ENCODE assay signal across 12 cellular contexts in genomic region chr1:1038694-1039093, GRCh38. TPM values are rescaled to one million over a fixed set of nuclear protein-coding genes. Genes with fewer than 3 reads are reported as not detected.
DNase-seq lines count a peak whose midpoint lies in the region; ATAC-seq and TF ChIP-seq lines count a peak whose summit lies in the region.
"Had no signal": no experiment of that assay in that cellular context is flagged by ENCODE, and none has a peak within 500 bp of the region (broad histone marks: within the 10 kb centered on the region; RNA-seq: fewer than 3 reads in every experiment).

No MANE protein-coding gene starts in this region.

- TF ChIP-seq CTCF in brain (conservative IDR thresholded peaks at IDR 0.05), result no peak

- CTCF ChIA-PET in CD4-positive, alpha-beta memory T cell (lab: Charles Lee; ENCODE audit: partially characterized antibody), result interaction anchor here (1.5 kb wide), 2 partner anchors 25 to 37 kb away, joined by 3 read pairs; no protein-coding TSS in a partner anchor

- no peaks in the 10 kb centered on the region for H3K9me3 ChIP-seq in CD4-positive, alpha-beta memory T cell (ENCODE audit: control insufficient read depth in 1 of 2, low read length in 2 of 2)

- H3K4me3 Mint-ChIP-seq in CD4-positive, alpha-beta memory T cell, result peak overlapping the region in 6 of 8 donors; percentile 5 to 83 (median 48)
- H3K4me3 Mint-ChIP-seq in brain, result peak overlapping the region in 4 of 5 experiments; percentile 30 to 78 (median 64)

- H3K4me1 Mint-ChIP-seq in CD4-positive, alpha-beta memory T cell, result peaks cover 5 to 17% (median 10%) of the 10 kb centered on the region in 4 donors
- peaks cover 33% of the 10 kb centered on the region for H3K4me1 Mint-ChIP-seq in brain

- H3K27me3 ChIP-seq in CD4-positive, alpha-beta memory T cell (ENCODE audit: insufficient read depth, low read length), result peaks cover 7% of the 10 kb centered on the region

- no peak overlapping the region for H3K4me3 ChIP-seq in CD4-positive, alpha-beta memory T cell (ENCODE audit: low read length in 2 of 2)

- ATAC-seq in GM19463 (IDR thresholded peaks at IDR 0.05; ENCODE audit: unreplicated experiment), result peak; percentile 59
- ATAC-seq in HG03521 (IDR thresholded peaks at IDR 0.05; ENCODE audit: unreplicated experiment), result peak; percentile 39
- no peak for ATAC-seq in GM19452 (IDR thresholded peaks at IDR 0.05; ENCODE audit: unreplicated experiment)
- ATAC-seq in HG03378 (IDR thresholded peaks at IDR 0.05; ENCODE audit: unreplicated experiment), result no peak

- no peak for DNase-seq in CD4-positive, alpha-beta memory T cell
- no peak for DNase-seq in activated CD4-positive, alpha-beta T cell treated with anti-CD3 and anti-CD28 coated beads, Interleukin-2, amount 50 U/mL, for 4 hours
- no peak for DNase-seq in amniotic stem cell (lab: John Stamatoyannopoulos, UW)
- DNase-seq: COR-L47; NCI-H69; stimulated activated CD4-positive, alpha-beta T cell treated with anti-CD3 and anti-CD28 coated beads, Interleukin-2, amount 100 ng/mL, for 24 hours had no signal

- no peaks in the 10 kb centered on the region for H3K36me3 Mint-ChIP-seq in CD4-positive, alpha-beta memory T cell
- peaks cover 16% of the 10 kb centered on the region for H3K36me3 Mint-ChIP-seq in brain

- intact Hi-C loops in CD4-positive, alpha-beta memory T cell (cut with micrococcal nuclease), result no loop called here

- H3K9me3 Mint-ChIP-seq in CD4-positive, alpha-beta memory T cell, result peaks cover 0 to 3% (median 0%) of the 10 kb centered on the region in 8 donors
- no peaks in the 10 kb centered on the region for H3K9me3 Mint-ChIP-seq in brain

- no peak overlapping the region for H3K27ac Mint-ChIP-seq in CD4-positive, alpha-beta memory T cell
- peak overlapping the region in 2 of 5 experiments; percentile 54 to 79 for H3K27ac Mint-ChIP-seq in brain

- H3K27ac ChIP-seq in CD4-positive, alpha-beta memory T cell (ENCODE audit: low read depth, low read length), result no peak overlapping the region
- H3K27ac ChIP-seq: epithelial cell of prostate had no signal

- H3K27me3 Mint-ChIP-seq in CD4-positive, alpha-beta memory T cell, result peaks cover 12 to 13% of the 10 kb centered on the region in 2 donors
- H3K27me3 Mint-ChIP-seq in brain, result peaks cover 8% of the 10 kb centered on the region

- peaks cover 21% of the 10 kb centered on the region for H3K4me1 ChIP-seq in CD4-positive, alpha-beta memory T cell (ENCODE audit: insufficient read depth, low read length)

- POLR2A ChIA-PET in CD4-positive, alpha-beta memory T cell (lab: Charles Lee; ENCODE audit: partially characterized antibody), result no interaction called here

- no peaks in the 10 kb centered on the region for H3K36me3 ChIP-seq in CD4-positive, alpha-beta memory T cell (ENCODE audit: insufficient read depth, low read length)

RNA-seq across cellular contexts. Expression of gene AGRN, which starts 18.8 kb away (rescaled TPM):
- total RNA-seq in CD4-positive, alpha-beta memory T cell, result 1 to 10 TPM; 1.2 to 1.4 TPM
- not detected for polyA plus RNA-seq in CD4-positive, alpha-beta memory T cell
- polyA plus RNA-seq in brain (ENCODE audit: insufficient read depth, low read depth, low replicate concordance), result 37.8 TPM

RNA-seq across cellular contexts. Expression of gene ISG15, which starts 25.4 kb away (rescaled TPM):
- total RNA-seq in CD4-positive, alpha-beta memory T cell, result 10 to 100 TPM; 31.6 to 33.2 TPM
- polyA plus RNA-seq in CD4-positive, alpha-beta memory T cell, result 100 to 1,000 TPM; 212 to 309 TPM
- 75.9 TPM for polyA plus RNA-seq in brain (ENCODE audit: insufficient read depth, low read depth, low replicate concordance)

RNA-seq across cellular contexts. Expression of gene RNF223, which starts 35.4 kb away (rescaled TPM):
- not detected for total RNA-seq in CD4-positive, alpha-beta memory T cell
- polyA plus RNA-seq in CD4-positive, alpha-beta memory T cell, result not detected
- not detected for polyA plus RNA-seq in brain (ENCODE audit: insufficient read depth, low read depth, low replicate concordance)

RNA-seq across cellular contexts. Expression of gene HES4, which starts 38.8 kb away (rescaled TPM):
- total RNA-seq in CD4-positive, alpha-beta memory T cell, result not detected
- polyA plus RNA-seq in CD4-positive, alpha-beta memory T cell, result under 1 TPM in 1 of 2 donors, not detected in 1; 0.36 TPM
- 4.9 TPM for polyA plus RNA-seq in brain (ENCODE audit: insufficient read depth, low read depth, low replicate concordance)

RNA-seq across cellular contexts. Expression of gene PERM1, which starts 56.8 kb away (rescaled TPM):
- not detected for total RNA-seq in CD4-positive, alpha-beta memory T cell
- polyA plus RNA-seq in CD4-positive, alpha-beta memory T cell, result under 1 TPM in 1 of 2 donors, not detected in 1; 0.16 TPM
- polyA plus RNA-seq in brain (ENCODE audit: insufficient read depth, low read depth, low replicate concordance), result not detected

Comparison
In these comparisons a context has a peak if more than half of its experiments do, and no peak if none do; other contexts are left out.
1. ATAC-seq: peak in GM19463 (single experiment) and HG03521 (single experiment); none in GM19452 (single experiment) and HG03378 (single experiment).
2. RNA of gene AGRN, which starts 18.8 kb away (polyA plus RNA-seq): 37.8 TPM in brain (single experiment); not detected in CD4-positive, alpha-beta memory T cell; every median in the first group is over 10 times any median in the second.